In genomic region chr19:52569648-52570004, GRCh38 we compare ENCODE assay signal across 8 cellular contexts. TPM values are rescaled to one million over a fixed set of nuclear protein-coding genes. Genes with fewer than 3 reads are reported as not detected.
DNase-seq lines count a peak whose midpoint lies in the region; ATAC-seq and TF ChIP-seq lines count a peak whose summit lies in the region.
"Not testable (repeated sequence)": the region's sequence is repeated elsewhere in the genome, so short reads cannot be mapped to it uniquely, and the experiment has no call there.

No MANE protein-coding gene starts in this region.

- 32% methylated on average over 13 of the region's 13 CpGs for WGBS in SK-N-SH (ENCODE audit: low lambda C conversion rate)

- H3K4me3 ChIP-seq in DND-41 (ENCODE audit: low read depth in 1 of 2, low read length in 2 of 2) (peak overlapping the region; percentile 6 to 85; a peak in 3 of 4 replicates), SK-N-SH (ENCODE audit: low read depth in 2 of 2, low read length in 1 of 2) (peak overlapping the region; percentile 75 to 86), ascending aorta (peak overlapping the region; percentile 80 to 82), fibroblast of lung (replicated peaks in 1 of 4; ENCODE audit: control extremely low read depth in 1 of 4, insufficient read depth in 1 of 4, low read depth in 3 of 4, low read length in 4 of 4) (peak overlapping the region; percentile 8 to 88 (median 56)), upper lobe of right lung (peak overlapping the region; percentile 80)

- H3K9ac ChIP-seq in DND-41 (ENCODE audit: low read depth, low read length) (peak overlapping the region; percentile 83), SK-N-SH (peak overlapping the region; percentile 30; the same call in 1 of the 2 replicates)
- not testable (repeated sequence) for H3K9ac ChIP-seq in fibroblast of lung (ENCODE audit: insufficient read depth, low read length)

- intact Hi-C loops in ascending aorta (cut with DNase I), result loop anchor here (1.0 to 2.0 kb wide), 6 partner anchors 32 to 373 kb away; partner anchors contain the start of genes ZNF611, ZNF808 and ZNF83
- intact Hi-C loops in left colon (cut with DNase I, micrococcal nuclease); upper lobe of right lung (cut with DNase I): not testable (repeated sequence)
- intact Hi-C loops in posterior cingulate gyrus (cut with DNase I), result loop anchor here (1.0 kb wide), 1 partner anchor 42 kb away; the partner anchor contains the start of gene ZNF808

- peaks cover 43% of the 10 kb centered on the region for H3K79me2 ChIP-seq in DND-41 (ENCODE audit: insufficient read depth, low read length)
- peaks cover 24% of the 10 kb centered on the region for H3K79me2 ChIP-seq in SK-N-SH (ENCODE audit: insufficient read depth)
- H3K79me2 ChIP-seq in fibroblast of lung (ENCODE audit: control insufficient read depth, insufficient read depth, low read length), result not testable (repeated sequence)

- peaks cover 18% of the 10 kb centered on the region for H3K36me3 Mint-ChIP-seq in IgD-negative memory B cell

- TF ChIP-seq EP300 in SK-N-SH (IDR thresholded peaks at IDR 0.05; ENCODE audit: borderline replicate concordance in 1 of 2, low read depth in 1 of 2, low read length in 1 of 2), result not testable (repeated sequence)

- ATAC-seq in DND-41 (ENCODE audit: insufficient read depth, low read depth) (peak; percentile 20), left colon (peak; percentile 19), upper lobe of right lung (peak; percentile 15)

- H3K4me1 Mint-ChIP-seq in IgD-negative memory B cell, result peaks cover 15 to 26% (median 17%) of the 10 kb centered on the region in 3 donors

- peak overlapping the region; percentile 56 for H2AFZ ChIP-seq in DND-41 (ENCODE audit: low read depth, low read length)
- peak overlapping the region; percentile 89; the same call in 1 of the 2 replicates for H2AFZ ChIP-seq in SK-N-SH (ENCODE audit: low read depth)
- H2AFZ ChIP-seq in fibroblast of lung (ENCODE audit: low read length), result peak overlapping the region; percentile 17

- H3K27ac Mint-ChIP-seq in IgD-negative memory B cell, result peak overlapping the region; percentile 88 to 96 (median 91)

- peak overlapping the region; percentile 94 to 98 (median 96) for H3K4me3 Mint-ChIP-seq in IgD-negative memory B cell

- H3K27me3 ChIP-seq in DND-41 (ENCODE audit: insufficient read depth, low read length, poor library complexity); SK-N-SH (ENCODE audit: insufficient read depth); ascending aorta; fibroblast of lung (ENCODE audit: control insufficient read depth, insufficient read depth, low read length); upper lobe of right lung: not testable (repeated sequence)

- not testable (repeated sequence) for DNase-seq in DND-41
- peak; percentile 62 for DNase-seq in SK-N-SH
- DNase-seq in ascending aorta (ENCODE audit: low spot score in 2 of 2), result peak in 1 of 2 donors; percentile 80
- DNase-seq in fibroblast of lung (ENCODE audit: low read depth in 2 of 2), result peak in 1 of 2 donors; percentile 57
- peak; percentile 30 to 34 for DNase-seq in left colon
- DNase-seq in posterior cingulate gyrus, result peak in 6 of 10 donors; percentile 9 to 90 (median 50)
- DNase-seq in upper lobe of right lung, result peak; percentile 66

- H4K20me1 ChIP-seq in DND-41 (ENCODE audit: insufficient read depth, low read length), result peaks cover 13% of the 10 kb centered on the region; the same call in 1 of the 2 replicates
- not testable (repeated sequence) for H4K20me1 ChIP-seq in SK-N-SH (ENCODE audit: insufficient read depth); fibroblast of lung (ENCODE audit: control insufficient read depth, extremely low read depth, insufficient read depth, low read length)

- peaks cover 6 to 32% (median 30%) of the 10 kb centered on the region in 3 donors for H3K9me3 Mint-ChIP-seq in IgD-negative memory B cell

- peak overlapping the region; percentile 11; the same call in 1 of the 2 replicates for H3K27ac ChIP-seq in DND-41 (ENCODE audit: low read length)
- H3K27ac ChIP-seq in SK-N-SH (ENCODE audit: low read depth in 2 of 2, low read length in 1 of 2), result peak overlapping the region; percentile 38 to 68
- peak overlapping the region; percentile 75 to 86 for H3K27ac ChIP-seq in ascending aorta
- peak overlapping the region; percentile 13 for H3K27ac ChIP-seq in fibroblast of lung (ENCODE audit: insufficient read depth, low read length)
- H3K27ac ChIP-seq in upper lobe of right lung, result peak overlapping the region; percentile 87

- H3K4me2 ChIP-seq in DND-41 (ENCODE audit: insufficient read depth, low read length), result peak overlapping the region; percentile 74
- H3K4me2 ChIP-seq in SK-N-SH, result peak overlapping the region; percentile 87
- H3K4me2 ChIP-seq in fibroblast of lung (ENCODE audit: extremely low read depth, insufficient read depth, low read length), result peak overlapping the region; percentile 69

- not testable (repeated sequence) for H3K27me3 Mint-ChIP-seq in IgD-negative memory B cell

- H3F3A ChIP-seq in SK-N-SH (replicated peaks; ENCODE audit: insufficient read depth), result not testable (repeated sequence)

- TF ChIP-seq RAD21 in SK-N-SH (IDR thresholded peaks at IDR 0.05; ENCODE audit: low read length), result not testable (repeated sequence)

- POLR2A ChIA-PET in SK-N-SH (lab: Yijun Ruan, JAX), result not testable (repeated sequence)

- H3K9me3 ChIP-seq in DND-41 (ENCODE audit: insufficient read depth, low read length, severe bottlenecking); SK-N-SH; fibroblast of lung (ENCODE audit: control insufficient read depth, insufficient read depth, low read depth, low read length); upper lobe of right lung: not testable (repeated sequence)
- peaks cover 1 to 15% of the 10 kb centered on the region in 2 donors for H3K9me3 ChIP-seq in ascending aorta

- CTCF ChIA-PET in SK-N-SH (lab: Yijun Ruan, JAX), result not testable (repeated sequence)

- H3K4me1 ChIP-seq in DND-41 (ENCODE audit: insufficient read depth, low read length), result peaks cover 32% of the 10 kb centered on the region
- not testable (repeated sequence) for H3K4me1 ChIP-seq in SK-N-SH (ENCODE audit: control insufficient read depth in 1 of 2, insufficient read depth in 2 of 2, low read depth in 1 of 2, low read length in 1 of 2); ascending aorta; fibroblast of lung (ENCODE audit: control insufficient read depth, extremely low read depth, insufficient read depth, low read length); upper lobe of right lung

- TF ChIP-seq CTCF in DND-41 (IDR thresholded peaks at IDR 0.05; ENCODE audit: borderline replicate concordance, extremely low read depth, low read length, poor library complexity, severe bottlenecking); SK-N-SH (IDR thresholded peaks at IDR 0.05); ascending aorta (IDR thresholded peaks at IDR 0.05); fibroblast of lung (conservative IDR thresholded peaks at IDR 0.05 in 1 of 2, IDR thresholded peaks at IDR 0.05 in 1 of 2; ENCODE audit: low read depth in 1 of 2, low read length in 2 of 2); upper lobe of right lung (IDR thresholded peaks at IDR 0.05): not testable (repeated sequence)

- peaks cover 30% of the 10 kb centered on the region for H3K36me3 ChIP-seq in DND-41 (ENCODE audit: insufficient read depth, low read length)
- peaks cover 3 to 28% of the 10 kb centered on the region in 2 experiments for H3K36me3 ChIP-seq in SK-N-SH (replicated peaks in 1 of 2; ENCODE audit: control insufficient read depth in 1 of 2, insufficient read depth in 2 of 2, low read length in 1 of 2)
- H3K36me3 ChIP-seq in ascending aorta, result peaks cover 10 to 21% of the 10 kb centered on the region in 2 donors
- not testable (repeated sequence) for H3K36me3 ChIP-seq in fibroblast of lung (ENCODE audit: control insufficient read depth, insufficient read depth, low read length); upper lobe of right lung

- not testable (repeated sequence) for H3K9me2 ChIP-seq in SK-N-SH

RNA-seq across cellular contexts. Expression of gene ZNF701, which starts 0.5 kb away (rescaled TPM):
- 18.3 TPM for polyA plus RNA-seq in IgD-negative memory B cell
- polyA plus RNA-seq in SK-N-SH (2012; rRNA removed), result 3.8 and 7.4 TPM in 2 replicates
- 3.9 and 4.1 TPM in 2 replicates for polyA plus RNA-seq in SK-N-SH (2012; cell fraction: cytosol; rRNA removed)
- polyA plus RNA-seq in SK-N-SH (2012; cell fraction: nucleus; rRNA removed), result 6.6 and 11.9 TPM in 2 replicates
- 13.2 TPM for total RNA-seq in ascending aorta
- 12.6 and 18.8 TPM in 2 replicates for total RNA-seq in fibroblast of lung
- polyA plus RNA-seq in fibroblast of lung, result 5.7 and 6.8 TPM in 2 replicates
- 2.6 and 3.0 TPM in 2 replicates for polyA plus RNA-seq in fibroblast of lung (2012)
- 5.4 and 10.9 TPM in 2 replicates for polyA minus RNA-seq in fibroblast of lung (ENCODE audit: low replicate concordance)
- 10 to 100 TPM; 23.8 to 24.0 TPM for total RNA-seq in left colon
- total RNA-seq in upper lobe of right lung, result 18.5 TPM

RNA-seq across cellular contexts. Expression of gene ZNF808, which starts 42.2 kb away (rescaled TPM):
- polyA plus RNA-seq in IgD-negative memory B cell (8.8 TPM), SK-N-SH (2012; rRNA removed) (3.3 and 4.4 TPM in 2 replicates), fibroblast of lung (6.0 and 6.1 TPM in 2 replicates)
- 3.6 and 4.0 TPM in 2 replicates for polyA plus RNA-seq in SK-N-SH (2012; cell fraction: cytosol; rRNA removed)
- 4.1 and 6.7 TPM in 2 replicates for polyA plus RNA-seq in SK-N-SH (2012; cell fraction: nucleus; rRNA removed)
- total RNA-seq in ascending aorta (9.0 TPM), fibroblast of lung (17.7 and 23.1 TPM in 2 replicates), left colon (10 to 100 TPM; 34.9 to 35.7 TPM), upper lobe of right lung (33.3 TPM)
- 2.4 and 2.5 TPM in 2 replicates for polyA plus RNA-seq in fibroblast of lung (2012)
- polyA minus RNA-seq in fibroblast of lung (ENCODE audit: low replicate concordance), result 3.5 and 5.7 TPM in 2 replicates

Comparison
In these comparisons a context has a peak if more than half of its experiments do, and no peak if none do; other contexts are left out.
1. H2AFZ ChIP-seq: peak in every context shown above with its lines; median percentile 89 in SK-N-SH; 56 in DND-41; 17 in fibroblast of lung.
2. H3K27ac ChIP-seq: peak in every context shown above with its lines; median percentile 87 in upper lobe of right lung; 80 in ascending aorta; 53 in SK-N-SH; 13 in fibroblast of lung; 11 in DND-41.